Comparison of ENCODE assay signal across 19 cellular contexts in the genomic region with DNA sequence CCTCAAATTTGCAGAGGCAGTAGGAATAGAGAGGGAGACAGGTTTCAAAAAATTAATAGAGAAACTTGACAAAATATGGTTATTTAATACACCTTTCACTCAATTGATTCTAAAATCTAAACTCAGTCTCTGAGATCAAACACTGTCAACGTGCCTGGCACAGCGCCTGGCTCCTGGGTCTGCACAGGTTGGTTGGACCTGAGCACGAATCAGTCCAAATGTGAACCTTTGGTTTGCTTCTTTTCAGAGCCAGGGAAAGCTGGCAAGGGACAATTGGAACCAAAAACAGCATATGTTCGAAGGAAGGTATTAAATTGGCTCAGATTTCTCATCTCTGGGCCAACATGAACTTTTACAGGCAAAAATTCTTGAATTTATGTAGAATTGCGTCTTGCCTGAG.
"Had no signal": no experiment of that assay in that cellular context is flagged by ENCODE, and none has a peak within 500 bp of the region (broad histone marks: within the 10 kb centered on the region; RNA-seq: fewer than 3 reads in every experiment).

No MANE protein-coding gene starts in this region.

- H3K36me3 Mint-ChIP-seq: IgD-negative memory B cell had no signal

- FAIRE-seq: HTR-8/SVneo, K562, RCC 7860 had no signal

- DNase-seq: Kasumi-1, MM.1S, NCI-H1092 treated with DMSO at 0.1 percent for 48 hours, NCI-H1436, NCI-H1930, NCI-H2081, NCI-H2107, NCI-H226, NCI-H446, NCI-H510A, NCI-H69, NCI-H774, Right ventricle myocardium superior, RPMI8226, SIG-M5 had no signal

- H3K4me1 Mint-ChIP-seq: IgD-negative memory B cell had no signal

- H3K4me3 Mint-ChIP-seq: IgD-negative memory B cell had no signal

- H3K9me3 Mint-ChIP-seq: IgD-negative memory B cell had no signal

- ATAC-seq: K562 had no signal

- H3K27ac Mint-ChIP-seq: IgD-negative memory B cell had no signal
